In the genomic region with DNA sequence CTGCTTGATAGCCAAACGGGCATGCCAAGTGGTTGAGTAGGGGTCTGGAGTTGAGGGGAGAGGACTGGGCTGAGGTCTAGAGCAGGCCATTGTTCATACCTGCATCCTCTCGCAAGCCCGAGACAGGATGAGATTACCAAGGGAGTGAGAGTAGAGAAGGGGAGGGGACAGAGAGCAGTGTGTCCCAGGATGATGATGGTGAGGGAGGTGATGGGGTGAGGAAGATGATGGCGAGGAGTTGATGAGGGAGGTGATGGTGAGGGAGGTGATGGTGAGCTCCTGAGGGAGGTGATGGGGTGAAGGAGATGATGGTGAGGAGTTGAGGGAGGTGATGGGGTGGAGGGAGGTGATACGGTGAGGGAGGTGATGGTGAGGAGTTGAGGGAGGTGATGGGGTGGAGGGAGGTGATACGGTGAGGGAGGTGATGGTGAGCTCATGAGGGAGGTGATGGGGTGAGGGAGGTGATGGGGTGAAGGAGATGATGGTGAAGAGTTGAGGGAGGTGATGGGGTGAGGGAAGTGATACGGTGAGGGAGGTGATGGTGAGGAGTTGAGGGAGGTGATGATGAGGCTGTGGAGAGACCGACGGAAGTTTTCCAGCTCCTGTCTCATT, we compare ENCODE assay signal across 2 cellular contexts.
A peak's percentile ranks its signal among the peaks of the same experiment; 100 is the strongest.
TF ChIP-seq lines count a peak whose summit lies in the region.

No MANE protein-coding gene starts in this region.

TF ChIP-seq in HEK293, 187 proteins besides CTCF, POLR2A, EP300 and RAD21 (continued from another document):
- peak; percentile 46; the same call in 1 of the 2 replicates for TF ChIP-seq WT1 (tag by site-specific recombination; IDR thresholded peaks at IDR 0.05)
- TF ChIP-seq ZFP3 (tag by site-specific recombination; IDR thresholded peaks at IDR 0.05; ENCODE audit: low read depth) = no peak
- TF ChIP-seq, protein P1, sequence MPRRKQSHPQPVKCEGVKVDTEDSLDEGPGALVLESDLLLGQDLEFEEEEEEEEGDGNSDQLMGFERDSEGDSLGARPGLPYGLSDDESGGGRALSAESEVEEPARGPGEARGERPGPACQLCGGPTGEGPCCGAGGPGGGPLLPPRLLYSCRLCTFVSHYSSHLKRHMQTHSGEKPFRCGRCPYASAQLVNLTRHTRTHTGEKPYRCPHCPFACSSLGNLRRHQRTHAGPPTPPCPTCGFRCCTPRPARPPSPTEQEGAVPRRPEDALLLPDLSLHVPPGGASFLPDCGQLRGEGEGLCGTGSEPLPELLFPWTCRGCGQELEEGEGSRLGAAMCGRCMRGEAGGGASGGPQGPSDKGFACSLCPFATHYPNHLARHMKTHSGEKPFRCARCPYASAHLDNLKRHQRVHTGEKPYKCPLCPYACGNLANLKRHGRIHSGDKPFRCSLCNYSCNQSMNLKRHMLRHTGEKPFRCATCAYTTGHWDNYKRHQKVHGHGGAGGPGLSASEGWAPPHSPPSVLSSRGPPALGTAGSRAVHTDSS (tag by site-specific recombination; IDR thresholded peaks at IDR 0.05) = peak; percentile 74
- TF ChIP-seq ZNF24 (tag by site-specific recombination; IDR thresholded peaks at IDR 0.05) = no peak
- TF ChIP-seq, protein P2, sequence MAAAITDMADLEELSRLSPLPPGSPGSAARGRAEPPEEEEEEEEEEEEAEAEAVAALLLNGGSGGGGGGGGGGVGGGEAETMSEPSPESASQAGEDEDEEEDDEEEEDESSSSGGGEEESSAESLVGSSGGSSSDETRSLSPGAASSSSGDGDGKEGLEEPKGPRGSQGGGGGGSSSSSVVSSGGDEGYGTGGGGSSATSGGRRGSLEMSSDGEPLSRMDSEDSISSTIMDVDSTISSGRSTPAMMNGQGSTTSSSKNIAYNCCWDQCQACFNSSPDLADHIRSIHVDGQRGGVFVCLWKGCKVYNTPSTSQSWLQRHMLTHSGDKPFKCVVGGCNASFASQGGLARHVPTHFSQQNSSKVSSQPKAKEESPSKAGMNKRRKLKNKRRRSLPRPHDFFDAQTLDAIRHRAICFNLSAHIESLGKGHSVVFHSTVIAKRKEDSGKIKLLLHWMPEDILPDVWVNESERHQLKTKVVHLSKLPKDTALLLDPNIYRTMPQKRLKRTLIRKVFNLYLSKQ (tag by site-specific recombination; IDR thresholded peaks at IDR 0.05; ENCODE audit: borderline replicate concordance) = no peak
- TF ChIP-seq, protein P3, sequence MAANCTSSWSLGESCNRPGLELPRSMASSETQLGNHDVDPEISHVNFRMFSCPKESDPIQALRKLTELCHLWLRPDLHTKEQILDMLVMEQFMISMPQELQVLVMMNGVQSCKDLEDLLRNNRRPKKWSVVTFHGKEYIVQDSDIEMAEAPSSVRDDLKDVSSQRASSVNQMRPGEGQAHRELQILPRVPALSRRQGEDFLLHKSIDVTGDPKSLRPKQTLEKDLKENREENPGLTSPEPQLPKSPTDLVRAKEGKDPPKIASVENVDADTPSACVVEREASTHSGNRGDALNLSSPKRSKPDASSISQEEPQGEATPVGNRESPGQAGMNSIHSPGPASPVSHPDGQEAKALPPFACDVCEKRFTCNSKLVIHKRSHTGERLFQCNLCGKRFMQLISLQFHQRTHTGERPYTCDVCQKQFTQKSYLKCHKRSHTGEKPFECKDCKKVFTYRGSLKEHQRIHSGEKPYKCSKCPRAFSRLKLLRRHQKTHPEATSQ (tag by site-specific recombination; IDR thresholded peaks at IDR 0.05) = peak; percentile 59; the same call in 1 of the 2 replicates

TF ChIP-seq in K562, 482 proteins besides CTCF, POLR2A, EP300 and RAD21 (continues in another document):
- TF ChIP-seq, protein P4, sequence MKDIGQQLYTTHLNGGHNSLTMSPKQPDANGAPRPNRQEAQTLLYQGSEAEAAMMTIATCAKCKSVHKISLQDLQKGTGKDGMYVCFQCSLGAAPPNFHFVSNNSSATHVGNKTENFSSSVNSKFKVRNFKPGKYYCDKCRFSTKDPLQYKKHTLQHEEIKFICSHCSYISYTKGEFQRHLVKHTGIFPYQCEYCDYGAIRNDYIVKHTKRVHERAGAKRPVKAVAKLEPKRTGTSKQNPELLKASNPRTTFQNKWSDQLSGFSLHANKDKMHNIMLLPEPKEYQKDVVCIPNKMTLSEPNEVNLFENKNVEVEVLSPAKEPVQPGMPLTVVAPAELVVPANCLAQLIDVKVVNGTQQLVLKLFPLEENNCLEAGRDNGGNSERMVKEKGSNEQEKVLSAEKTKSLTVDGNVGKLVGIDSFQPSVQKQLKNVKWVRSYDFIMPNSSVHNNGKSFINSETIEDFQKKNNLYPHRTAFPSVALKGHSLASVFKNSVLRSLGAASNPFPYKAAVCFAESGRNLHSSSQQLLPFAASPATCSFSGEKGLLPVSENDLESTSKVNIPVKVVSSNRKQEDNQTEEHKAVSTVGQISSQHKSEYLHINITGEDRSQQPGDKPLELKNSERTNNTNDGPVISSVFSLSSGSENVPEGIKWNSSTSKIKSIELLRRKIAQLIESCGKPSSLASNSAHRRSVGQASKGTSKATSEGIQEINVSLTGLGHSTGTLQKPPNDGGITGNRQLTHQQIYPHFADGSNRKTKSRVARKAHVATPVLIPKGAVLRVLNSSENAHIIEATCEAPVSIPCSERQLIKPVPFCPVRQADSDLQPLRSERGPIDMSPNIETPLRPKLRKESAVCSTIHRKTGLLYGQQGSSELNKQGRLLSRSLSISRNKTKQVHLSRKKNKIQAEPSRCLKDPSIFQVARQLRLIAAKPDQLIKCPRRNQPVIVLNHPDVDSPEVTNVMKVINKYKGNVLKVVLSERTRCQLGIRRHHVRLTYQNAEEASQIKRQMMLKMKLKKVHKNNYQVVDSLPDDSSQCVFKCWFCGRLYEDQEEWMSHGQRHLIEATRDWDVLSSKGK (CRISPR knock-in tag; IDR thresholded peaks at IDR 0.05) = no peak
- TF ChIP-seq, protein P5, sequence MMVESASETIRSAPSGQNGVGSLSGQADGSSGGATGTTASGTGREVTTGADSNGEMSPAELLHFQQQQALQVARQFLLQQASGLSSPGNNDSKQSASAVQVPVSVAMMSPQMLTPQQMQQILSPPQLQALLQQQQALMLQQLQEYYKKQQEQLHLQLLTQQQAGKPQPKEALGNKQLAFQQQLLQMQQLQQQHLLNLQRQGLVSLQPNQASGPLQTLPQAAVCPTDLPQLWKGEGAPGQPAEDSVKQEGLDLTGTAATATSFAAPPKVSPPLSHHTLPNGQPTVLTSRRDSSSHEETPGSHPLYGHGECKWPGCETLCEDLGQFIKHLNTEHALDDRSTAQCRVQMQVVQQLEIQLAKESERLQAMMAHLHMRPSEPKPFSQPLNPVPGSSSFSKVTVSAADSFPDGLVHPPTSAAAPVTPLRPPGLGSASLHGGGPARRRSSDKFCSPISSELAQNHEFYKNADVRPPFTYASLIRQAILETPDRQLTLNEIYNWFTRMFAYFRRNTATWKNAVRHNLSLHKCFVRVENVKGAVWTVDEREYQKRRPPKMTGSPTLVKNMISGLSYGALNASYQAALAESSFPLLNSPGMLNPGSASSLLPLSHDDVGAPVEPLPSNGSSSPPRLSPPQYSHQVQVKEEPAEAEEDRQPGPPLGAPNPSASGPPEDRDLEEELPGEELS (CRISPR knock-in tag; IDR thresholded peaks at IDR 0.05; ENCODE audit: borderline replicate concordance) = no peak
- 0 out of 4 replicates have a peak, but pooled peaks of 1 of the 2 experiments have one; percentile 15 for TF ChIP-seq KDM1A (IDR thresholded peaks at IDR 0.05)
- TF ChIP-seq POLR2B (IDR thresholded peaks at IDR 0.05; ENCODE audit: low read depth, partially characterized antibody) = peak; percentile 49
- TF ChIP-seq PTRF (tag; IDR thresholded peaks at IDR 0.05) = no peak
- no peak for TF ChIP-seq CHD1 (IDR thresholded peaks at IDR 0.05; ENCODE audit: low read length)
- TF ChIP-seq, protein P6, sequence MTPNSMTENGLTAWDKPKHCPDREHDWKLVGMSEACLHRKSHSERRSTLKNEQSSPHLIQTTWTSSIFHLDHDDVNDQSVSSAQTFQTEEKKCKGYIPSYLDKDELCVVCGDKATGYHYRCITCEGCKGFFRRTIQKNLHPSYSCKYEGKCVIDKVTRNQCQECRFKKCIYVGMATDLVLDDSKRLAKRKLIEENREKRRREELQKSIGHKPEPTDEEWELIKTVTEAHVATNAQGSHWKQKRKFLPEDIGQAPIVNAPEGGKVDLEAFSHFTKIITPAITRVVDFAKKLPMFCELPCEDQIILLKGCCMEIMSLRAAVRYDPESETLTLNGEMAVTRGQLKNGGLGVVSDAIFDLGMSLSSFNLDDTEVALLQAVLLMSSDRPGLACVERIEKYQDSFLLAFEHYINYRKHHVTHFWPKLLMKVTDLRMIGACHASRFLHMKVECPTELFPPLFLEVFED (CRISPR knock-in tag; conservative IDR thresholded peaks at IDR 0.05) = 0 out of 2 replicates have a peak, but pooled peaks have one; percentile 2
- no peak for TF ChIP-seq ZC3H11A (IDR thresholded peaks at IDR 0.05; ENCODE audit: low read depth, low read length)
- no peak for TF ChIP-seq PRPF4 (IDR thresholded peaks at IDR 0.05; ENCODE audit: insufficient read depth, low read depth, low read length, poor library complexity, severe bottlenecking)
- peak; percentile 43; the same call in 1 of the 2 replicates for TF ChIP-seq SUPT5H (IDR thresholded peaks at IDR 0.05)
- no peak for TF ChIP-seq TAF7 (tag; IDR thresholded peaks at IDR 0.05)
- TF ChIP-seq, protein P7, sequence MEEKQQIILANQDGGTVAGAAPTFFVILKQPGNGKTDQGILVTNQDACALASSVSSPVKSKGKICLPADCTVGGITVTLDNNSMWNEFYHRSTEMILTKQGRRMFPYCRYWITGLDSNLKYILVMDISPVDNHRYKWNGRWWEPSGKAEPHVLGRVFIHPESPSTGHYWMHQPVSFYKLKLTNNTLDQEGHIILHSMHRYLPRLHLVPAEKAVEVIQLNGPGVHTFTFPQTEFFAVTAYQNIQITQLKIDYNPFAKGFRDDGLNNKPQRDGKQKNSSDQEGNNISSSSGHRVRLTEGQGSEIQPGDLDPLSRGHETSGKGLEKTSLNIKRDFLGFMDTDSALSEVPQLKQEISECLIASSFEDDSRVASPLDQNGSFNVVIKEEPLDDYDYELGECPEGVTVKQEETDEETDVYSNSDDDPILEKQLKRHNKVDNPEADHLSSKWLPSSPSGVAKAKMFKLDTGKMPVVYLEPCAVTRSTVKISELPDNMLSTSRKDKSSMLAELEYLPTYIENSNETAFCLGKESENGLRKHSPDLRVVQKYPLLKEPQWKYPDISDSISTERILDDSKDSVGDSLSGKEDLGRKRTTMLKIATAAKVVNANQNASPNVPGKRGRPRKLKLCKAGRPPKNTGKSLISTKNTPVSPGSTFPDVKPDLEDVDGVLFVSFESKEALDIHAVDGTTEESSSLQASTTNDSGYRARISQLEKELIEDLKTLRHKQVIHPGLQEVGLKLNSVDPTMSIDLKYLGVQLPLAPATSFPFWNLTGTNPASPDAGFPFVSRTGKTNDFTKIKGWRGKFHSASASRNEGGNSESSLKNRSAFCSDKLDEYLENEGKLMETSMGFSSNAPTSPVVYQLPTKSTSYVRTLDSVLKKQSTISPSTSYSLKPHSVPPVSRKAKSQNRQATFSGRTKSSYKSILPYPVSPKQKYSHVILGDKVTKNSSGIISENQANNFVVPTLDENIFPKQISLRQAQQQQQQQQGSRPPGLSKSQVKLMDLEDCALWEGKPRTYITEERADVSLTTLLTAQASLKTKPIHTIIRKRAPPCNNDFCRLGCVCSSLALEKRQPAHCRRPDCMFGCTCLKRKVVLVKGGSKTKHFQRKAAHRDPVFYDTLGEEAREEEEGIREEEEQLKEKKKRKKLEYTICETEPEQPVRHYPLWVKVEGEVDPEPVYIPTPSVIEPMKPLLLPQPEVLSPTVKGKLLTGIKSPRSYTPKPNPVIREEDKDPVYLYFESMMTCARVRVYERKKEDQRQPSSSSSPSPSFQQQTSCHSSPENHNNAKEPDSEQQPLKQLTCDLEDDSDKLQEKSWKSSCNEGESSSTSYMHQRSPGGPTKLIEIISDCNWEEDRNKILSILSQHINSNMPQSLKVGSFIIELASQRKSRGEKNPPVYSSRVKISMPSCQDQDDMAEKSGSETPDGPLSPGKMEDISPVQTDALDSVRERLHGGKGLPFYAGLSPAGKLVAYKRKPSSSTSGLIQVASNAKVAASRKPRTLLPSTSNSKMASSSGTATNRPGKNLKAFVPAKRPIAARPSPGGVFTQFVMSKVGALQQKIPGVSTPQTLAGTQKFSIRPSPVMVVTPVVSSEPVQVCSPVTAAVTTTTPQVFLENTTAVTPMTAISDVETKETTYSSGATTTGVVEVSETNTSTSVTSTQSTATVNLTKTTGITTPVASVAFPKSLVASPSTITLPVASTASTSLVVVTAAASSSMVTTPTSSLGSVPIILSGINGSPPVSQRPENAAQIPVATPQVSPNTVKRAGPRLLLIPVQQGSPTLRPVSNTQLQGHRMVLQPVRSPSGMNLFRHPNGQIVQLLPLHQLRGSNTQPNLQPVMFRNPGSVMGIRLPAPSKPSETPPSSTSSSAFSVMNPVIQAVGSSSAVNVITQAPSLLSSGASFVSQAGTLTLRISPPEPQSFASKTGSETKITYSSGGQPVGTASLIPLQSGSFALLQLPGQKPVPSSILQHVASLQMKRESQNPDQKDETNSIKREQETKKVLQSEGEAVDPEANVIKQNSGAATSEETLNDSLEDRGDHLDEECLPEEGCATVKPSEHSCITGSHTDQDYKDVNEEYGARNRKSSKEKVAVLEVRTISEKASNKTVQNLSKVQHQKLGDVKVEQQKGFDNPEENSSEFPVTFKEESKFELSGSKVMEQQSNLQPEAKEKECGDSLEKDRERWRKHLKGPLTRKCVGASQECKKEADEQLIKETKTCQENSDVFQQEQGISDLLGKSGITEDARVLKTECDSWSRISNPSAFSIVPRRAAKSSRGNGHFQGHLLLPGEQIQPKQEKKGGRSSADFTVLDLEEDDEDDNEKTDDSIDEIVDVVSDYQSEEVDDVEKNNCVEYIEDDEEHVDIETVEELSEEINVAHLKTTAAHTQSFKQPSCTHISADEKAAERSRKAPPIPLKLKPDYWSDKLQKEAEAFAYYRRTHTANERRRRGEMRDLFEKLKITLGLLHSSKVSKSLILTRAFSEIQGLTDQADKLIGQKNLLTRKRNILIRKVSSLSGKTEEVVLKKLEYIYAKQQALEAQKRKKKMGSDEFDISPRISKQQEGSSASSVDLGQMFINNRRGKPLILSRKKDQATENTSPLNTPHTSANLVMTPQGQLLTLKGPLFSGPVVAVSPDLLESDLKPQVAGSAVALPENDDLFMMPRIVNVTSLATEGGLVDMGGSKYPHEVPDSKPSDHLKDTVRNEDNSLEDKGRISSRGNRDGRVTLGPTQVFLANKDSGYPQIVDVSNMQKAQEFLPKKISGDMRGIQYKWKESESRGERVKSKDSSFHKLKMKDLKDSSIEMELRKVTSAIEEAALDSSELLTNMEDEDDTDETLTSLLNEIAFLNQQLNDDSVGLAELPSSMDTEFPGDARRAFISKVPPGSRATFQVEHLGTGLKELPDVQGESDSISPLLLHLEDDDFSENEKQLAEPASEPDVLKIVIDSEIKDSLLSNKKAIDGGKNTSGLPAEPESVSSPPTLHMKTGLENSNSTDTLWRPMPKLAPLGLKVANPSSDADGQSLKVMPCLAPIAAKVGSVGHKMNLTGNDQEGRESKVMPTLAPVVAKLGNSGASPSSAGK (IDR thresholded peaks at IDR 0.05) = no peak
- TF ChIP-seq PHB (CRISPR knock-in tag; IDR thresholded peaks at IDR 0.05) = no peak
- no peak for TF ChIP-seq ZNF668 (CRISPR knock-in tag; IDR thresholded peaks at IDR 0.05)
- TF ChIP-seq, protein P8, sequence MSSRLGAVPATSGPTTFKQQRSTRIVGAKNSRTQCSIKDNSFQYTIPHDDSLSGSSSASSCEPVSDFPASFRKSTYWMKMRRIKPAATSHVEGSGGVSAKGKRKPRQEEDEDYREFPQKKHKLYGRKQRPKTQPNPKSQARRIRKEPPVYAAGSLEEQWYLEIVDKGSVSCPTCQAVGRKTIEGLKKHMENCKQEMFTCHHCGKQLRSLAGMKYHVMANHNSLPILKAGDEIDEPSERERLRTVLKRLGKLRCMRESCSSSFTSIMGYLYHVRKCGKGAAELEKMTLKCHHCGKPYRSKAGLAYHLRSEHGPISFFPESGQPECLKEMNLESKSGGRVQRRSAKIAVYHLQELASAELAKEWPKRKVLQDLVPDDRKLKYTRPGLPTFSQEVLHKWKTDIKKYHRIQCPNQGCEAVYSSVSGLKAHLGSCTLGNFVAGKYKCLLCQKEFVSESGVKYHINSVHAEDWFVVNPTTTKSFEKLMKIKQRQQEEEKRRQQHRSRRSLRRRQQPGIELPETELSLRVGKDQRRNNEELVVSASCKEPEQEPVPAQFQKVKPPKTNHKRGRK (tag; IDR thresholded peaks at IDR 0.05) = no peak
- no peak for TF ChIP-seq ZNF133 (CRISPR knock-in tag; IDR thresholded peaks at IDR 0.05)
- TF ChIP-seq NELFE (IDR thresholded peaks at IDR 0.05; ENCODE audit: insufficient read depth, insufficient read length) = no peak
